In the genomic region with DNA sequence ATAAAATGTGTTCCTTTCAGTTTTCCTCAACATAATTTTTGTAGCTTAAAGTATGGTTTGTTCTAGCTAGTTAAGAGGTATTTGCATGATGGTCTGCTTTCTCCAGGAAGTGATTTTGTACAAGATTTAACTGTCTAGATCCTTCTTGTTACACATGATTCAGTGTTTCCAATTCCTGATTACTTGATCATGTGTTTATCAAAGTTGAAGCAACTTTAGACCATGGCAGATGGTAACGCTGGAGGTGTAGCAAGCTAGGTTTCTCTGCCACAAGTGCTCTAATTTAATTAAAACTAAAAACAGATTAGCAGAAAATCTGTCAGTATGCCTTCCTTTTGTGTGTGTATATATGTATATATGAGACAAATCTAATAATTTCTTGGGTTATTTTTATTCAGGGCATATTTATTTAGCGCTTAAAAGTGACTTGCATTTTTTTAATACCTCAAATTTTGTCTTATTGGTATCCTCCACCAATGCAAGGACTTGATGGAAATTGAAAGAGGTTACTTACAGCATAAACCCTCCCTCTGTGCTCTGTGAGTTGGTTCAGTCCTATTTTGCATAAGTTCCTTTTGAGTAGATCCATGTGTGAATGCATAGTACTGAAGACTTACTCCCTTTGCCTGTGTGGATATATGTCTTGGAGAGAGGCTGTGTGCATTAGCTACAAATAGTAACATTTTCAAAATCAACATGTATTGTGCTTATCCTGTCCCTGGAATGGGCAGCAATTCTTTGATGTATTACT, we compare ENCODE assay signal across 9 cellular contexts.
DNase-seq lines count a peak whose midpoint lies in the region; ATAC-seq and TF ChIP-seq lines count a peak whose summit lies in the region.
"Had no signal": no experiment of that assay in that cellular context is flagged by ENCODE, and none has a peak within 500 bp of the region (broad histone marks: within the 10 kb centered on the region; RNA-seq: fewer than 3 reads in every experiment).

No MANE protein-coding gene starts in this region.

- no peaks in the 10 kb centered on the region for H3K27me3 Mint-ChIP-seq in osteocyte (ENCODE audit: unreplicated experiment)
- H3K27me3 Mint-ChIP-seq in naive thymus-derived CD8-positive, alpha-beta T cell, result no peaks in the 10 kb centered on the region
- no peaks in the 10 kb centered on the region for H3K27me3 Mint-ChIP-seq in activated CD4-positive, alpha-beta memory T cell treated with anti-CD3 and anti-CD28 coated beads, Interleukin-2, amount 10 ng/mL, durations not matched to agents 7 days and 5 days

- H3K4me1 Mint-ChIP-seq in osteocyte (ENCODE audit: unreplicated experiment), result peaks cover 86% of the 10 kb centered on the region
- peaks cover 9 to 43% (median 24%) of the 10 kb centered on the region in 4 donors for H3K4me1 Mint-ChIP-seq in naive thymus-derived CD8-positive, alpha-beta T cell
- peaks cover 2% of the 10 kb centered on the region for H3K4me1 Mint-ChIP-seq in activated CD4-positive, alpha-beta memory T cell treated with anti-CD3 and anti-CD28 coated beads, Interleukin-2, amount 10 ng/mL, durations not matched to agents 7 days and 5 days

- H3K4me1 ChIP-seq in tibial artery, result peaks cover 0 to 67% (median 15%) of the 10 kb centered on the region in 4 donors

- H3K36me3 Mint-ChIP-seq in osteocyte (ENCODE audit: unreplicated experiment), result no peaks in the 10 kb centered on the region
- H3K36me3 Mint-ChIP-seq in naive thymus-derived CD8-positive, alpha-beta T cell, result no peaks in the 10 kb centered on the region
- no peaks in the 10 kb centered on the region for H3K36me3 Mint-ChIP-seq in activated CD4-positive, alpha-beta memory T cell treated with anti-CD3 and anti-CD28 coated beads, Interleukin-2, amount 10 ng/mL, durations not matched to agents 7 days and 5 days (ENCODE audit: low read depth)

- no peaks in the 10 kb centered on the region for H3K36me3 ChIP-seq in H7 (replicated peaks; ENCODE audit: control insufficient read depth, insufficient read depth, low read length)
- H3K36me3 ChIP-seq in tibial artery, result no peaks in the 10 kb centered on the region
- H3K36me3 ChIP-seq: neutrophil had no signal

- H3K27me3 ChIP-seq in H7 (ENCODE audit: control insufficient read depth, insufficient read depth, low read length) (no peaks in the 10 kb centered on the region), tibial artery (no peaks in the 10 kb centered on the region)
- H3K27me3 ChIP-seq: neutrophil had no signal

- ATAC-seq in naive thymus-derived CD8-positive, alpha-beta T cell, result no peak

- POLR2A ChIA-PET in naive thymus-derived CD8-positive, alpha-beta T cell (lab: Charles Lee), result no interaction called here
- POLR2A ChIA-PET in activated CD4-positive, alpha-beta memory T cell treated with anti-CD3 and anti-CD28 coated beads, Interleukin-2, amount 10 ng/mL, durations not matched to agents 7 days and 5 days (lab: Charles Lee), result no interaction called here

- TF ChIP-seq CTCF in osteocyte (IDR thresholded peaks at IDR 0.05), result no peak
- TF ChIP-seq CTCF in tibial artery (IDR thresholded peaks at IDR 0.05), result no peak

- no peaks in the 10 kb centered on the region for H3K9me3 ChIP-seq in tibial artery
- H3K9me3 ChIP-seq: neutrophil had no signal

- DNase-seq in H7 (peak; percentile 8), NCI-H345 (lab: John Stamatoyannopoulos, UW) (peak; percentile 88), dermis blood vessel endothelial cell (peak; percentile 65), osteocyte (ENCODE audit: extremely low spot score, unreplicated experiment) (no peak), tibial artery (no peak)
- DNase-seq in stimulated activated CD4-positive, alpha-beta T cell treated with anti-CD3 and anti-CD28 coated beads, Interleukin-4, amount 100 ng/mL, for 1 hour, result no peak
- no peak for DNase-seq in naive thymus-derived CD8-positive, alpha-beta T cell
- no peak for DNase-seq in activated CD4-positive, alpha-beta memory T cell treated with anti-CD3 and anti-CD28 coated beads, Interleukin-2, amount 10 ng/mL, durations not matched to agents 7 days and 5 days

- no peak overlapping the region for H3K27ac ChIP-seq in tibial artery
- H3K27ac ChIP-seq: neutrophil had no signal

- H3K4me3 ChIP-seq in H7 (ENCODE audit: insufficient read depth, low read depth, low read length) (peak overlapping the region; percentile 6; the same call in 1 of the 2 replicates), tibial artery (peak overlapping the region in 1 of 2 donors; percentile 6)

- H3K9me3 Mint-ChIP-seq in osteocyte (ENCODE audit: unreplicated experiment), result no peaks in the 10 kb centered on the region
- no peaks in the 10 kb centered on the region for H3K9me3 Mint-ChIP-seq in naive thymus-derived CD8-positive, alpha-beta T cell
- H3K9me3 Mint-ChIP-seq in activated CD4-positive, alpha-beta memory T cell treated with anti-CD3 and anti-CD28 coated beads, Interleukin-2, amount 10 ng/mL, durations not matched to agents 7 days and 5 days, result no peaks in the 10 kb centered on the region

- peak overlapping the region; percentile 88 for H3K27ac Mint-ChIP-seq in osteocyte (ENCODE audit: unreplicated experiment)
- no peak overlapping the region for H3K27ac Mint-ChIP-seq in naive thymus-derived CD8-positive, alpha-beta T cell
- no peak overlapping the region for H3K27ac Mint-ChIP-seq in activated CD4-positive, alpha-beta memory T cell treated with anti-CD3 and anti-CD28 coated beads, Interleukin-2, amount 10 ng/mL, durations not matched to agents 7 days and 5 days

- intact Hi-C loops in tibial artery (cut with DNase I; ENCODE audit: low total_unique reads), result no loop called here

- CTCF ChIA-PET in activated CD4-positive, alpha-beta memory T cell treated with anti-CD3 and anti-CD28 coated beads, Interleukin-2, amount 10 ng/mL, durations not matched to agents 7 days and 5 days (lab: Charles Lee), result interaction anchor here (0.7 to 1.1 kb wide), 2 partner anchors 60 to 64 kb away, joined by 3 read pairs; no protein-coding TSS in a partner anchor

- H3K4me3 Mint-ChIP-seq in osteocyte (ENCODE audit: unreplicated experiment), result peak overlapping the region; percentile 82
- H3K4me3 Mint-ChIP-seq in naive thymus-derived CD8-positive, alpha-beta T cell, result no peak overlapping the region
- no peak overlapping the region for H3K4me3 Mint-ChIP-seq in activated CD4-positive, alpha-beta memory T cell treated with anti-CD3 and anti-CD28 coated beads, Interleukin-2, amount 10 ng/mL, durations not matched to agents 7 days and 5 days

Comparison
In these comparisons a context has a peak if more than half of its experiments do, and no peak if none do; other contexts are left out.
1. DNase-seq: peak in H7 (single experiment), NCI-H345 (single experiment) and dermis blood vessel endothelial cell (single experiment); none in osteocyte (single experiment), stimulated activated CD4-positive, alpha-beta T cell treated with anti-CD3 and anti-CD28 coated beads, Interleukin-4, amount 100 ng/mL, for 1 hour (single experiment), naive thymus-derived CD8-positive, alpha-beta T cell (0 of 10), tibial artery (0 of 2) and activated CD4-positive, alpha-beta memory T cell treated with anti-CD3 and anti-CD28 coated beads, Interleukin-2, amount 10 ng/mL, durations not matched to agents 7 days and 5 days (single experiment).